In the genomic region with DNA sequence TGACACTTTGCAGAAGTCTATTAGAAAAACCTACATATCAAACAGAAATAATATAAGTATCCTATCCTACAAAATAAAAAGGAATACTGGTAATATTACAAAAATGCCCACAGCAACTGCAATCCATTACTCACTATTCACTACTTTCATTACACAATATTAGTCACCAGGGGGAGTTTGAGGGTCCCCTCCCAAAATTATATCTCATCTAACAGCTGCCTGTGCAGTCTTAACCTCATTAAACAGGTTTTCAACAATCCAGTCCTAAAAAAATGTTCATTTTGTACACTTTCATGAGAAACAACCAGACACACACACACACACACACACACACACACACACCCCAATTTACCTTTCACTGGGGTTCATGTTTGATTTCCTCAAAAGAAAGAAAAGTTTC, we compare ENCODE assay signal across 14 cellular contexts. TPM values are rescaled to one million over a fixed set of nuclear protein-coding genes. Genes with fewer than 3 reads are reported as not detected.
DNase-seq lines count a peak whose midpoint lies in the region; ATAC-seq and TF ChIP-seq lines count a peak whose summit lies in the region.
"Had no signal": no experiment of that assay in that cellular context is flagged by ENCODE, and none has a peak within 500 bp of the region (broad histone marks: within the 10 kb centered on the region; RNA-seq: fewer than 3 reads in every experiment).

No MANE protein-coding gene starts in this region.

- H3K4me2 ChIP-seq in OCI-LY1 (ENCODE audit: low read length) (no peak overlapping the region), skeletal muscle satellite cell (ENCODE audit: low read length) (peak overlapping the region; percentile 81)

- no peaks in the 10 kb centered on the region for H3K36me3 ChIP-seq in OCI-LY1 (ENCODE audit: insufficient read depth, low read length)
- H3K36me3 ChIP-seq in skeletal muscle satellite cell (ENCODE audit: insufficient read depth, low read length) = peaks cover 3% of the 10 kb centered on the region
- H3K36me3 ChIP-seq: gastroesophageal sphincter, upper lobe of right lung had no signal

- H3F3A ChIP-seq in OCI-LY1 (ENCODE audit: insufficient read depth, low read length) = no peaks in the 10 kb centered on the region

- no peaks in the 10 kb centered on the region for H3K9me3 Mint-ChIP-seq in activated CD4-positive, alpha-beta T cell treated with anti-CD3 and anti-CD28 coated beads, Interleukin-2, amount 10 ng/mL, durations not matched to agents 24 days and 14 days
- H3K9me3 Mint-ChIP-seq in effector memory CD8-positive, alpha-beta T cell = no peaks in the 10 kb centered on the region
- H3K9me3 Mint-ChIP-seq: activated B cell treated with CpG ODN at 0.5 μM for 24 hours had no signal

- no peak overlapping the region for H3K9ac ChIP-seq in OCI-LY1 (ENCODE audit: low read length)
- H3K9ac ChIP-seq in skeletal muscle satellite cell (ENCODE audit: low read depth, low read length) = peak overlapping the region; percentile 23

- H3K27me3 Mint-ChIP-seq in activated CD4-positive, alpha-beta T cell treated with anti-CD3 and anti-CD28 coated beads, Interleukin-2, amount 10 ng/mL, durations not matched to agents 24 days and 14 days = peaks cover 13% of the 10 kb centered on the region
- H3K27me3 Mint-ChIP-seq in effector memory CD8-positive, alpha-beta T cell = no peaks in the 10 kb centered on the region
- H3K27me3 Mint-ChIP-seq: activated B cell treated with CpG ODN at 0.5 μM for 24 hours had no signal

- H3K4me1 ChIP-seq in OCI-LY1 (ENCODE audit: insufficient read depth, low read length, severe bottlenecking) (peaks cover 16% of the 10 kb centered on the region), skeletal muscle satellite cell (ENCODE audit: control insufficient read depth, insufficient read depth, low read length) (peaks cover 38% of the 10 kb centered on the region)

- intact Hi-C loops in activated CD4-positive, alpha-beta T cell treated with anti-CD3 and anti-CD28 coated beads, Interleukin-2, amount 10 ng/mL, durations not matched to agents 24 days and 14 days (cut with micrococcal nuclease) = loop anchor here (2.0 kb wide), 1 partner anchor 405 kb away; a partner anchor contains a TSS

- peak; percentile 51 for DNase-seq in activated CD4-positive, alpha-beta T cell treated with anti-CD3 and anti-CD28 coated beads, Interleukin-2, amount 10 ng/mL, durations not matched to agents 24 days and 14 days
- no peak for DNase-seq in activated CD4-positive, alpha-beta T cell treated with anti-CD3 and anti-CD28 coated beads, Interleukin-2, amount 50 U/mL, for 4 hours
- no peak for DNase-seq in effector memory CD8-positive, alpha-beta T cell
- no peak for DNase-seq in COLO668 (lab: John Stamatoyannopoulos, UW; ENCODE audit: unreplicated experiment)
- DNase-seq in stimulated activated naive CD4-positive, alpha-beta T cell treated with Interleukin-2 at 50 U/mL for 16 hours (lab: John Stamatoyannopoulos, UW) = no peak
- DNase-seq: activated B cell treated with CpG ODN at 0.5 μM for 24 hours; NCI-H510A treated with DMSO at 0.1 percent for 48 hours; stimulated activated CD4-positive, alpha-beta T cell treated with anti-CD3 and anti-CD28 coated beads, Interleukin-4, amount 100 ng/mL, for 24 hours; upper lobe of right lung had no signal

- H3K36me3 Mint-ChIP-seq in activated CD4-positive, alpha-beta T cell treated with anti-CD3 and anti-CD28 coated beads, Interleukin-2, amount 10 ng/mL, durations not matched to agents 24 days and 14 days (ENCODE audit: low read depth) = no peaks in the 10 kb centered on the region
- H3K36me3 Mint-ChIP-seq in effector memory CD8-positive, alpha-beta T cell (ENCODE audit: insufficient read depth) = peaks cover 10% of the 10 kb centered on the region

- 0 out of 2 replicates have a peak, but pooled peaks cover 4% of the 10 kb centered on the region for H3K27me3 ChIP-seq in OCI-LY1 (ENCODE audit: insufficient read depth, low read length)
- H3K27me3 ChIP-seq in skeletal muscle satellite cell (ENCODE audit: control insufficient read depth, insufficient read depth, low read length) = no peaks in the 10 kb centered on the region
- H3K27me3 ChIP-seq: gastroesophageal sphincter, upper lobe of right lung had no signal

- ATAC-seq in effector memory CD8-positive, alpha-beta T cell (replicated peaks) = no peak
- no peak for ATAC-seq in HG03159 (IDR thresholded peaks at IDR 0.05; ENCODE audit: unreplicated experiment)
- ATAC-seq: gastroesophageal sphincter, upper lobe of right lung had no signal

- no peak overlapping the region for H3K27ac Mint-ChIP-seq in activated CD4-positive, alpha-beta T cell treated with anti-CD3 and anti-CD28 coated beads, Interleukin-2, amount 10 ng/mL, durations not matched to agents 24 days and 14 days
- peak overlapping the region; percentile 23 to 59 for H3K27ac Mint-ChIP-seq in effector memory CD8-positive, alpha-beta T cell

- H4K20me1 ChIP-seq in OCI-LY1 (ENCODE audit: insufficient read depth, low read length) = no peaks in the 10 kb centered on the region

- H3K79me2 ChIP-seq in OCI-LY1 (ENCODE audit: insufficient read depth, low read length) = no peaks in the 10 kb centered on the region

- no peak overlapping the region for H2AFZ ChIP-seq in OCI-LY1 (ENCODE audit: low read length)

- no peak overlapping the region for H3K4me3 Mint-ChIP-seq in activated CD4-positive, alpha-beta T cell treated with anti-CD3 and anti-CD28 coated beads, Interleukin-2, amount 10 ng/mL, durations not matched to agents 24 days and 14 days
- no peak overlapping the region for H3K4me3 Mint-ChIP-seq in effector memory CD8-positive, alpha-beta T cell

- peak; percentile 14; the same call in 1 of the 2 replicates for TF ChIP-seq CTCF in OCI-LY1 (IDR thresholded peaks at IDR 0.05; ENCODE audit: low read length)

- peaks cover 22% of the 10 kb centered on the region for H3K4me1 Mint-ChIP-seq in activated CD4-positive, alpha-beta T cell treated with anti-CD3 and anti-CD28 coated beads, Interleukin-2, amount 10 ng/mL, durations not matched to agents 24 days and 14 days
- H3K4me1 Mint-ChIP-seq in effector memory CD8-positive, alpha-beta T cell (ENCODE audit: low read depth in 2 of 2) = peaks cover 29 to 45% of the 10 kb centered on the region in 2 donors

- no peak overlapping the region for H3K27ac ChIP-seq in OCI-LY1 (ENCODE audit: low read depth, low read length, poor library complexity, severe bottlenecking)
- H3K27ac ChIP-seq: gastroesophageal sphincter, upper lobe of right lung had no signal

- no peaks in the 10 kb centered on the region for H3K9me2 ChIP-seq in OCI-LY1 (ENCODE audit: low read depth, low read length)

- H3K9me3 ChIP-seq in OCI-LY1 (ENCODE audit: low read length) (no peaks in the 10 kb centered on the region), skeletal muscle satellite cell (replicated peaks; ENCODE audit: low read length) (no peaks in the 10 kb centered on the region)
- H3K9me3 ChIP-seq: gastroesophageal sphincter, upper lobe of right lung had no signal

- H3K4me3 ChIP-seq in OCI-LY1 (ENCODE audit: low read depth, low read length, poor library complexity, severe bottlenecking) (no peak overlapping the region), skeletal muscle satellite cell (ENCODE audit: low read length) (peak overlapping the region; percentile 44)
- H3K4me3 ChIP-seq: gastroesophageal sphincter had no signal

RNA-seq across cellular contexts. Expression of a gene that starts 2.9 kb away (rescaled TPM):
- total RNA-seq in activated CD4-positive, alpha-beta T cell treated with anti-CD3 and anti-CD28 coated beads, Interleukin-2, amount 10 ng/mL, durations not matched to agents 24 days and 14 days = 9.8 and 10.8 TPM in 2 replicates
- 24.3 and 25.6 TPM in 2 replicates for total RNA-seq in skeletal muscle satellite cell (2012; rRNA removed)

RNA-seq across cellular contexts. Expression of a gene that starts 48.2 kb away (rescaled TPM):
- total RNA-seq in activated CD4-positive, alpha-beta T cell treated with anti-CD3 and anti-CD28 coated beads, Interleukin-2, amount 10 ng/mL, durations not matched to agents 24 days and 14 days = not detected in 2 replicates
- not detected in 2 replicates for total RNA-seq in skeletal muscle satellite cell (2012; rRNA removed)
- total RNA-seq: activated B cell treated with CpG ODN at 0.5 μM for 24 hours, gastroesophageal sphincter, HT-29, upper lobe of right lung had no signal
